ENCODE assay signal across 2 cellular contexts in genomic region chr14:103696466-103697071, GRCh38.
A peak's percentile ranks its signal among the peaks of the same experiment; 100 is the strongest.
TF ChIP-seq lines count a peak whose summit lies in the region.

No MANE protein-coding gene starts in this region.

TF ChIP-seq in Ishikawa, 13 proteins besides CTCF, POLR2A, EP300 and RAD21:
- TF ChIP-seq FOXM1 (IDR thresholded peaks at IDR 0.05; ENCODE audit: borderline replicate concordance, low read depth) (no peak), NFIC (IDR thresholded peaks at IDR 0.05) (no peak), CREB1 (IDR thresholded peaks at IDR 0.05; ENCODE audit: low read depth) (no peak), MAX (IDR thresholded peaks at IDR 0.05) (no peak), YY1 (IDR thresholded peaks at IDR 0.05; ENCODE audit: low read depth) (no peak), REST (IDR thresholded peaks at IDR 0.05; ENCODE audit: low read depth) (no peak), CEBPB (IDR thresholded peaks at IDR 0.05) (no peak), EGR1 (IDR thresholded peaks at IDR 0.05) (no peak), ZBTB7A (IDR thresholded peaks at IDR 0.05; ENCODE audit: low read depth) (peak; percentile 63; the same call in 1 of the 2 replicates)

TF ChIP-seq in H1, 55 proteins besides CTCF, POLR2A, EP300 and RAD21 (continued from another document):
- TF ChIP-seq TBP (IDR thresholded peaks at IDR 0.05; ENCODE audit: low read depth, low read length) (no peak), SRF (IDR thresholded peaks at IDR 0.05; ENCODE audit: low read depth, low read length) (no peak), CHD1 (IDR thresholded peaks at IDR 0.05; ENCODE audit: low read depth, low read length) (no peak), PHF8 (conservative IDR thresholded peaks at IDR 0.05; ENCODE audit: low read depth, low read length) (no peak), BCL11A (IDR thresholded peaks at IDR 0.05; ENCODE audit: low read depth in 2 of 2, low read length in 2 of 2) (no peak), JUND (IDR thresholded peaks at IDR 0.05; ENCODE audit: low read length) (no peak), CHD7 (IDR thresholded peaks at IDR 0.05; ENCODE audit: insufficient replicate concordance, low read length) (no peak), SIRT6 (IDR thresholded peaks at IDR 0.05; ENCODE audit: low read length) (no peak), SIX5 (IDR thresholded peaks at IDR 0.05; ENCODE audit: low read depth, low read length) (no peak), MAFK (IDR thresholded peaks at IDR 0.05; ENCODE audit: low read depth, low read length) (no peak), SP2 (IDR thresholded peaks at IDR 0.05; ENCODE audit: low read length) (no peak), KDM5A (IDR thresholded peaks at IDR 0.05; ENCODE audit: low read length) (no peak), TEAD4 (IDR thresholded peaks at IDR 0.05; ENCODE audit: low read depth, low read length) (no peak), TAF1 (IDR thresholded peaks at IDR 0.05; ENCODE audit: low read depth, low read length) (no peak), EZH2 (IDR thresholded peaks at IDR 0.05; ENCODE audit: low read depth, low read length, severe bottlenecking) (no peak), NRF1 (IDR thresholded peaks at IDR 0.05; ENCODE audit: low read depth, low read length) (no peak), E2F6 (IDR thresholded peaks at IDR 0.05) (no peak), JUN (IDR thresholded peaks at IDR 0.05; ENCODE audit: low read depth, low read length) (no peak), SP1 (IDR thresholded peaks at IDR 0.05; ENCODE audit: low read depth, low read length) (no peak)
